Comparison of ENCODE assay signal across 1 cellular context in the genomic region with DNA sequence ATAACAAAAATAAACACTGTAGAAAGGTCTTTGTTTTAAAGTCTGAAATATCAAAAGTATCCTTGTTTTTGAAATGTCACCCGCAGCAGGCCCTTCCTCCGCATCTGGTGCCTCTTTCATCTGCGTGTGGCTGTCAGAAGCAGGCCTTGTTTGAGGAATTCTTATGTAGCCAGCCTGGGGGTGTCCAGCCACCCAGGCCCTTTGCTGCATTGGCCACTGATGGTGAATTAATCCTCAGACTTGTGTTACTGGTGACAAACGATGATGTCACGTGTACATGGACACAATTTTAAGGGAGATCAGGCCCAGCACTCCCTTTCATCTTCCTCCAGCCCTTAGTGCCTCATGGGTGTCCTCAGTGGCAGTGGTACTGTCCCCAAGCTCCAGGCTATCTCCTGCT.
TF ChIP-seq lines count a peak whose summit lies in the region.

No MANE protein-coding gene starts in this region.

TF ChIP-seq in GM23338, 12 proteins besides CTCF, POLR2A, EP300 and RAD21 (continued from another document):
- TF ChIP-seq, protein P1, sequence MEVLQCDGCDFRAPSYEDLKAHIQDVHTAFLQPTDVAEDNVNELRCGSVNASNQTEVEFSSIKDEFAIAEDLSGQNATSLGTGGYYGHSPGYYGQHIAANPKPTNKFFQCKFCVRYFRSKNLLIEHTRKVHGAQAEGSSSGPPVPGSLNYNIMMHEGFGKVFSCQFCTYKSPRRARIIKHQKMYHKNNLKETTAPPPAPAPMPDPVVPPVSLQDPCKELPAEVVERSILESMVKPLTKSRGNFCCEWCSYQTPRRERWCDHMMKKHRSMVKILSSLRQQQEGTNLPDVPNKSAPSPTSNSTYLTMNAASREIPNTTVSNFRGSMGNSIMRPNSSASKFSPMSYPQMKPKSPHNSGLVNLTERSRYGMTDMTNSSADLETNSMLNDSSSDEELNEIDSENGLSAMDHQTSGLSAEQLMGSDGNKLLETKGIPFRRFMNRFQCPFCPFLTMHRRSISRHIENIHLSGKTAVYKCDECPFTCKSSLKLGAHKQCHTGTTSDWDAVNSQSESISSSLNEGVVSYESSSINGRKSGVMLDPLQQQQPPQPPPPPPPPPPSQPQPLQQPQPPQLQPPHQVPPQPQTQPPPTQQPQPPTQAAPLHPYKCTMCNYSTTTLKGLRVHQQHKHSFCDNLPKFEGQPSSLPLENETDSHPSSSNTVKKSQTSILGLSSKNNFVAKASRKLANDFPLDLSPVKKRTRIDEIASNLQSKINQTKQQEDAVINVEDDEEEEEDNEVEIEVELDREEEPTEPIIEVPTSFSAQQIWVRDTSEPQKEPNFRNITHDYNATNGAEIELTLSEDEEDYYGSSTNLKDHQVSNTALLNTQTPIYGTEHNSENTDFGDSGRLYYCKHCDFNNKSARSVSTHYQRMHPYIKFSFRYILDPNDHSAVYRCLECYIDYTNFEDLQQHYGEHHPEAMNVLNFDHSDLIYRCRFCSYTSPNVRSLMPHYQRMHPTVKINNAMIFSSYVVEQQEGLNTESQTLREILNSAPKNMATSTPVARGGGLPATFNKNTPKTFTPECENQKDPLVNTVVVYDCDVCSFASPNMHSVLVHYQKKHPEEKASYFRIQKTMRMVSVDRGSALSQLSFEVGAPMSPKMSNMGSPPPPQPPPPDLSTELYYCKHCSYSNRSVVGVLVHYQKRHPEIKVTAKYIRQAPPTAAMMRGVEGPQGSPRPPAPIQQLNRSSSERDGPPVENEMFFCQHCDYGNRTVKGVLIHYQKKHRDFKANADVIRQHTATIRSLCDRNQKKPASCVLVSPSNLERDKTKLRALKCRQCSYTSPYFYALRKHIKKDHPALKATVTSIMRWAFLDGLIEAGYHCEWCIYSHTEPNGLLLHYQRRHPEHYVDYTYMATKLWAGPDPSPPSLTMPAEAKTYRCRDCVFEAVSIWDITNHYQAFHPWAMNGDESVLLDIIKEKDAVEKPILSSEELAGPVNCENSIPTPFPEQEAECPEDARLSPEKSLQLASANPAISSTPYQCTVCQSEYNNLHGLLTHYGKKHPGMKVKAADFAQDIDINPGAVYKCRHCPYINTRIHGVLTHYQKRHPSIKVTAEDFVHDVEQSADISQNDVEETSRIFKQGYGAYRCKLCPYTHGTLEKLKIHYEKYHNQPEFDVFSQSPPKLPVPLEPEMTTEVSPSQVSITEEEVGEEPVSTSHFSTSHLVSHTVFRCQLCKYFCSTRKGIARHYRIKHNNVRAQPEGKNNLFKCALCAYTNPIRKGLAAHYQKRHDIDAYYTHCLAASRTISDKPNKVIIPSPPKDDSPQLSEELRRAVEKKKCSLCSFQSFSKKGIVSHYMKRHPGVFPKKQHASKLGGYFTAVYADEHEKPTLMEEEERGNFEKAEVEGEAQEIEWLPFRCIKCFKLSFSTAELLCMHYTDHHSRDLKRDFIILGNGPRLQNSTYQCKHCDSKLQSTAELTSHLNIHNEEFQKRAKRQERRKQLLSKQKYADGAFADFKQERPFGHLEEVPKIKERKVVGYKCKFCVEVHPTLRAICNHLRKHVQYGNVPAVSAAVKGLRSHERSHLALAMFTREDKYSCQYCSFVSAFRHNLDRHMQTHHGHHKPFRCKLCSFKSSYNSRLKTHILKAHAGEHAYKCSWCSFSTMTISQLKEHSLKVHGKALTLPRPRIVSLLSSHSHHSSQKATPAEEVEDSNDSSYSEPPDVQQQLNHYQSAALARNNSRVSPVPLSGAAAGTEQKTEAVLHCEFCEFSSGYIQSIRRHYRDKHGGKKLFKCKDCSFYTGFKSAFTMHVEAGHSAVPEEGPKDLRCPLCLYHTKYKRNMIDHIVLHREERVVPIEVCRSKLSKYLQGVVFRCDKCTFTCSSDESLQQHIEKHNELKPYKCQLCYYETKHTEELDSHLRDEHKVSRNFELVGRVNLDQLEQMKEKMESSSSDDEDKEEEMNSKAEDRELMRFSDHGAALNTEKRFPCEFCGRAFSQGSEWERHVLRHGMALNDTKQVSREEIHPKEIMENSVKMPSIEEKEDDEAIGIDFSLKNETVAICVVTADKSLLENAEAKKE (CRISPR knock-in tag; IDR thresholded peaks at IDR 0.05): no peak
- TF ChIP-seq STAT1 (IDR thresholded peaks at IDR 0.05; ENCODE audit: unreplicated experiment): no peak
